1 cellular context compared by ENCODE assay signal in genomic region chr4:41541697-41542096, GRCh38.
TF ChIP-seq lines count a peak whose summit lies in the region.

No MANE protein-coding gene starts in this region.

TF ChIP-seq in HepG2, 621 proteins besides CTCF, POLR2A, EP300 and RAD21:
- TF ChIP-seq ZGPAT (CRISPR knock-in tag; IDR thresholded peaks at IDR 0.05) (no peak), XRCC5 (optimal IDR thresholded peaks at IDR 0.05; ENCODE audit: low read length) (no peak), ZNF253 (CRISPR knock-in tag; IDR thresholded peaks at IDR 0.05; ENCODE audit: borderline replicate concordance) (no peak), ZNF589 (CRISPR knock-in tag; conservative IDR thresholded peaks at IDR 0.05) (no peak), ZNF329 (CRISPR knock-in tag; IDR thresholded peaks at IDR 0.05; ENCODE audit: low read depth) (no peak)
